In the genomic region with DNA sequence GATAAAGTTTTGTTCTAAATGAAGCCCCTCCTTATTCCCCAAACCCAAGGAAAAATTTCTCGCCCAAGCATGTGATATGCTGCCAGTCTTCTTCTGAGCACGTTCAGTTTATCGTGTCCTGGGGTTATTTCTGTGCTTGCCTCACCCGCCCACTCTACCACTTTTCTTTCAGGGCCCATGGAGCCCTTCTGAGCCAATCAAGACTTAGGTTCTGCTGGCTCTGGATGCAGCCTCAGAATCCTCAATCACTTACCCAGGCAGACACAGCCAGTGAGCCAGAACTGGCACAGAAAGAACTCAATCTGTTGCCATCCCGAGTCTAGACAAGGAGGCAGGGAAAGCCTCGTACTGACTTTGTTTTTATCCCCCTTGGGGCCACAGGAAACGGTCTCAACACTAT, we compare ENCODE assay signal across 30 cellular contexts. TPM values are rescaled to one million over a fixed set of nuclear protein-coding genes. Genes with fewer than 3 reads are reported as not detected.
DNase-seq lines count a peak whose midpoint lies in the region; ATAC-seq, FAIRE-seq and TF ChIP-seq lines count a peak whose summit lies in the region.
"Had no signal": no experiment of that assay in that cellular context is flagged by ENCODE, and none has a peak within 500 bp of the region (broad histone marks: within the 10 kb centered on the region; RNA-seq: fewer than 3 reads in every experiment).

No MANE protein-coding gene starts in this region.

- intact Hi-C loops in esophagus muscularis mucosa (cut with DNase I): no loop called here
- intact Hi-C loops in thyroid gland (cut with DNase I): no loop called here

- H3K4me1 Mint-ChIP-seq in GM23338: peaks cover 33% of the 10 kb centered on the region
- H3K4me1 Mint-ChIP-seq: CD14-positive monocyte; CD4-positive, alpha-beta memory T cell; CD4-positive, CD25-positive, alpha-beta regulatory T cell; CD8-positive, alpha-beta memory T cell had no signal

- no peaks in the 10 kb centered on the region for H3K36me3 Mint-ChIP-seq in GM23338 (ENCODE audit: low read depth)
- H3K36me3 Mint-ChIP-seq: CD14-positive monocyte; CD4-positive, alpha-beta memory T cell; CD4-positive, CD25-positive, alpha-beta regulatory T cell had no signal

- no peaks in the 10 kb centered on the region for H3K9me3 ChIP-seq in esophagus muscularis mucosa
- peaks cover 0 to 5% of the 10 kb centered on the region in 2 donors for H3K9me3 ChIP-seq in lung (ENCODE audit: control insufficient read depth in 2 of 2, insufficient read depth in 1 of 2, low read length in 1 of 2)
- H3K9me3 ChIP-seq in thyroid gland: no peaks in the 10 kb centered on the region
- H3K9me3 ChIP-seq in MG63: no peaks in the 10 kb centered on the region
- H3K9me3 ChIP-seq: BE2C, BLaER1 had no signal

- no peak for TF ChIP-seq CTCF in GM23338 (conservative IDR thresholded peaks at IDR 0.05; ENCODE audit: low read depth in 2 of 2)
- TF ChIP-seq CTCF in esophagus muscularis mucosa (IDR thresholded peaks at IDR 0.05): no peak
- TF ChIP-seq CTCF in lung (IDR thresholded peaks at IDR 0.05; ENCODE audit: control extremely low read depth, extremely low read depth): no peak
- TF ChIP-seq CTCF in thyroid gland (IDR thresholded peaks at IDR 0.05): no peak

- no peaks in the 10 kb centered on the region for H3F3A ChIP-seq in GM23338 (replicated peaks; ENCODE audit: low read depth)

- H3K4me3 Mint-ChIP-seq in GM23338: no peak overlapping the region
- H3K4me3 Mint-ChIP-seq: CD14-positive monocyte; CD4-positive, alpha-beta memory T cell; CD4-positive, CD25-positive, alpha-beta regulatory T cell; CD8-positive, alpha-beta memory T cell had no signal

- no peak for TF ChIP-seq EP300 in esophagus muscularis mucosa (IDR thresholded peaks at IDR 0.05)

- 65% methylated on average over 7 of the region's 7 CpGs for WGBS in esophagus muscularis mucosa
- WGBS in lung, 2 donors: 62 to 65% methylated on average over 7 of the region's 7 CpGs
- 9 to 13% methylated on average over 5 to 7 of the region's 7 CpGs for WGBS in thyroid gland, 2 donors

- ATAC-seq in GM23338 (no peak), lung (ENCODE audit: insufficient read depth, low FRiP score) (no peak)
- ATAC-seq: GM12878 had no signal

- H3K9me3 Mint-ChIP-seq in GM23338: peaks cover 3% of the 10 kb centered on the region; the same call in 1 of the 3 replicates
- H3K9me3 Mint-ChIP-seq: CD4-positive, CD25-positive, alpha-beta regulatory T cell had no signal

- TF ChIP-seq POLR2A in esophagus muscularis mucosa (IDR thresholded peaks at IDR 0.05; ENCODE audit: low read depth) (no peak), thyroid gland (IDR thresholded peaks at IDR 0.05) (no peak)

- FAIRE-seq in frontal cortex (lab: Jason Lieb, UNC): no peak
- FAIRE-seq: A204.1, GM12878, GM12892, GM18507 had no signal

- no peaks in the 10 kb centered on the region for H3K79me2 ChIP-seq in GM23338 (replicated peaks; ENCODE audit: insufficient read depth)

- no peak overlapping the region for H3K27ac Mint-ChIP-seq in GM23338
- H3K27ac Mint-ChIP-seq: CD14-positive monocyte; CD4-positive, alpha-beta memory T cell; CD4-positive, CD25-positive, alpha-beta regulatory T cell; CD8-positive, alpha-beta memory T cell had no signal

- H3K9me2 ChIP-seq in GM23338 (ENCODE audit: insufficient read depth): peaks cover 9% of the 10 kb centered on the region; the same call in 1 of the 2 replicates

- H3K27ac ChIP-seq in GM23338 (ENCODE audit: low read depth) (no peak overlapping the region), esophagus muscularis mucosa (replicated peaks in 1 of 4) (no peak overlapping the region), lung (ENCODE audit: low read depth in 1 of 2, low read length in 1 of 2) (no peak overlapping the region), thyroid gland (peak overlapping the region in 2 of 3 donors; percentile 66 to 71)
- H3K27ac ChIP-seq: BLaER1 had no signal

- H3K27me3 ChIP-seq in GM23338 (ENCODE audit: insufficient read depth): no peaks in the 10 kb centered on the region
- H3K27me3 ChIP-seq in esophagus muscularis mucosa: peaks cover 0 to 7% (median 0%) of the 10 kb centered on the region in 4 donors
- H3K27me3 ChIP-seq in lung (ENCODE audit: control insufficient read depth, insufficient read depth): no peaks in the 10 kb centered on the region
- H3K27me3 ChIP-seq in thyroid gland: no peaks in the 10 kb centered on the region
- H3K27me3 ChIP-seq in MG63: no peaks in the 10 kb centered on the region
- H3K27me3 ChIP-seq: BE2C, BLaER1 had no signal

- H3K4me2 ChIP-seq in GM23338: no peak overlapping the region
- H3K4me2 ChIP-seq: BLaER1 had no signal

- no peaks in the 10 kb centered on the region for H4K20me1 ChIP-seq in GM23338 (replicated peaks; ENCODE audit: insufficient read depth)
- H4K20me1 ChIP-seq: BLaER1 had no signal

- H3K36me3 ChIP-seq in GM23338 (ENCODE audit: insufficient read depth) (no peaks in the 10 kb centered on the region), esophagus muscularis mucosa (no peaks in the 10 kb centered on the region), lung (ENCODE audit: control insufficient read depth in 2 of 2, insufficient read depth in 2 of 2, low read length in 2 of 2) (no peaks in the 10 kb centered on the region), thyroid gland (no peaks in the 10 kb centered on the region), MG63 (no peaks in the 10 kb centered on the region)
- H3K36me3 ChIP-seq: BE2C, BLaER1 had no signal

- 0 out of 2 replicates have a peak overlapping the region, but pooled peaks have one; percentile 14 for H2AFZ ChIP-seq in GM23338

- no peak overlapping the region for H3K4me3 ChIP-seq in GM23338
- no peak overlapping the region for H3K4me3 ChIP-seq in esophagus muscularis mucosa
- no peak overlapping the region for H3K4me3 ChIP-seq in lung
- no peak overlapping the region for H3K4me3 ChIP-seq in thyroid gland (replicated peaks in 1 of 3)
- H3K4me3 ChIP-seq in MG63: no peak overlapping the region
- H3K4me3 ChIP-seq: BLaER1, GM12878 had no signal

- peaks cover 21% of the 10 kb centered on the region for H3K27me3 Mint-ChIP-seq in GM23338 (ENCODE audit: insufficient read depth, low read depth, poor library complexity)
- H3K27me3 Mint-ChIP-seq: CD4-positive, alpha-beta memory T cell had no signal

- H3K4me1 ChIP-seq in GM23338 (ENCODE audit: insufficient read depth) (peaks cover 15% of the 10 kb centered on the region), esophagus muscularis mucosa (no peaks in the 10 kb centered on the region), lung (ENCODE audit: control insufficient read depth in 2 of 2, insufficient read depth in 2 of 2, low read length in 2 of 2) (no peaks in the 10 kb centered on the region), thyroid gland (peaks cover 25 to 39% of the 10 kb centered on the region in 2 donors)
- H3K4me1 ChIP-seq: BE2C, BLaER1 had no signal

- DNase-seq in GM23338 (ENCODE audit: low spot score) (no peak), esophagus muscularis mucosa (ENCODE audit: extremely low spot score) (peak; percentile 42), lung (ENCODE audit: low spot score) (peak; percentile 22), thyroid gland (peak; percentile 73 to 86), NCI-H1436 treated with DMSO at 0.1 percent for 48 hours (lab: John Stamatoyannopoulos, UW) (no peak), MG63 (no peak), frontal cortex (ENCODE audit: low spot score in 2 of 2) (no peak), cerebellum (ENCODE audit: low spot score) (no peak)
- DNase-seq: 8988T; ACHN; BE2C; C1 segment of cervical spinal cord; CD4-positive, alpha-beta memory T cell; CD4-positive, CD25-positive, alpha-beta regulatory T cell; CD8-positive, alpha-beta memory T cell; COR-L47; DMS153; DMS53; DMS79; DND-41; EL; GDM1 had no signal

TF ChIP-seq in GM23338, 12 proteins besides CTCF, POLR2A, EP300 and RAD21 (continues in another document):
- no peak for TF ChIP-seq EZH2phosphoT487 (IDR thresholded peaks at IDR 0.05; ENCODE audit: unreplicated experiment)
- no peak for TF ChIP-seq ZNF331 (CRISPR knock-in tag; IDR thresholded peaks at IDR 0.05; ENCODE audit: low read depth)
- TF ChIP-seq STAT1 (IDR thresholded peaks at IDR 0.05; ENCODE audit: unreplicated experiment): no peak
- no peak for TF ChIP-seq POLR2AphosphoS5 (IDR thresholded peaks at IDR 0.05; ENCODE audit: low read depth)
- TF ChIP-seq, protein P1, sequence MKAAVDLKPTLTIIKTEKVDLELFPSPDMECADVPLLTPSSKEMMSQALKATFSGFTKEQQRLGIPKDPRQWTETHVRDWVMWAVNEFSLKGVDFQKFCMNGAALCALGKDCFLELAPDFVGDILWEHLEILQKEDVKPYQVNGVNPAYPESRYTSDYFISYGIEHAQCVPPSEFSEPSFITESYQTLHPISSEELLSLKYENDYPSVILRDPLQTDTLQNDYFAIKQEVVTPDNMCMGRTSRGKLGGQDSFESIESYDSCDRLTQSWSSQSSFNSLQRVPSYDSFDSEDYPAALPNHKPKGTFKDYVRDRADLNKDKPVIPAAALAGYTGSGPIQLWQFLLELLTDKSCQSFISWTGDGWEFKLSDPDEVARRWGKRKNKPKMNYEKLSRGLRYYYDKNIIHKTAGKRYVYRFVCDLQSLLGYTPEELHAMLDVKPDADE (IDR thresholded peaks at IDR 0.05): no peak
- no peak for TF ChIP-seq JUNB (IDR thresholded peaks at IDR 0.05; ENCODE audit: unreplicated experiment)

RNA-seq across cellular contexts. Expression of a gene that starts 34.1 kb away (rescaled TPM):
- 0.43 and 0.76 TPM in 2 replicates for total RNA-seq in GM23338 (2014; rRNA removed; shearing (Covaris generic))
- polyA plus RNA-seq in GM23338 (2016; fragmentation: Nextera tagmentation; extraction: Ambion mirVana) (0.35 and 0.97 TPM in 2 replicates), lung (not detected)
- total RNA-seq in esophagus muscularis mucosa (under 1 TPM in 1 of 4 donors, not detected in 3; 0.06 TPM), lung (not detected), thyroid gland (1 to 10 TPM in 3 of 4 donors, under 1 TPM in 1; 0.45 to 5.1 (median 2.0) TPM), frontal cortex (0.41 TPM), cerebellum (not detected)
- not detected in 2 replicates for total RNA-seq in MG63 (2014; rRNA removed; shearing (Covaris generic); ENCODE audit: low replicate concordance)
- total RNA-seq: A673; CD4-positive, alpha-beta memory T cell; CD4-positive, CD25-positive, alpha-beta regulatory T cell; CD8-positive, alpha-beta memory T cell; G401; GM12878 had no signal
- polyA plus RNA-seq: CD14-positive monocyte; CD4-positive, alpha-beta memory T cell; CD4-positive, CD25-positive, alpha-beta regulatory T cell; CD8-positive, alpha-beta memory T cell had no signal

Comparison
In these comparisons a context has a peak if more than half of its experiments do, and no peak if none do; other contexts are left out.
1. DNase-seq: peak in esophagus muscularis mucosa (single experiment), lung (single experiment) and thyroid gland (2 of 2); none in GM23338 (single experiment), NCI-H1436 treated with DMSO at 0.1 percent for 48 hours (single experiment), MG63 (single experiment), frontal cortex (0 of 2) and cerebellum (single experiment).
2. H3K27ac ChIP-seq: peak in thyroid gland (2 of 3); none in GM23338 (single experiment), esophagus muscularis mucosa (0 of 4) and lung (0 of 2).